5 cellular contexts compared by ENCODE assay signal in genomic region chr12:108590463-108590862, GRCh38. TPM values are rescaled to one million over a fixed set of nuclear protein-coding genes. Genes with fewer than 3 reads are reported as not detected.
"Had no signal": no experiment of that assay in that cellular context is flagged by ENCODE, and none has a peak within 500 bp of the region (broad histone marks: within the 10 kb centered on the region; RNA-seq: fewer than 3 reads in every experiment).

No MANE protein-coding gene starts in this region.

RNA-seq across cellular contexts. Expression of gene TMEM119, which starts 7.4 kb away (rescaled TPM):
- total RNA-seq: activated B cell treated with CpG ODN at 0.5 μM for 24 hours; activated CD8-positive, alpha-beta memory T cell treated with anti-CD3 and anti-CD28 coated beads for 36 hours; activated CD8-positive, alpha-beta T cell treated with anti-CD3 and anti-CD28 coated beads for 36 hours; activated naive CD4-positive, alpha-beta T cell treated with anti-CD3 and anti-CD28 coated beads for 36 hours; activated T-helper 1 cell treated with anti-CD3 and anti-CD28 coated beads, Interleukin-12 subunit alpha, Interleukin-12 subunit beta, Interleukin-2, Interleukin-4 antibody, amounts not matched to agents 30 ng/mL and 10 ng/mL and 1 ng/mL, durations not matched to agents 14 hours and 24 hours and 36 hours had no signal
